1 cellular context compared by ENCODE assay signal in genomic region chr19:40613669-40614594, GRCh38.
A peak's percentile ranks its signal among the peaks of the same experiment; 100 is the strongest.
TF ChIP-seq lines count a peak whose summit lies in the region.

No MANE protein-coding gene starts in this region.

TF ChIP-seq in HEK293, 187 proteins besides CTCF, POLR2A, EP300 and RAD21 (continued from another document and continues in another):
- TF ChIP-seq PRDM2 (tag by site-specific recombination; IDR thresholded peaks at IDR 0.05; ENCODE audit: borderline replicate concordance) (no peak), ZIC2 (tag by site-specific recombination; IDR thresholded peaks at IDR 0.05) (no peak), KLF7 (tag by site-specific recombination; IDR thresholded peaks at IDR 0.05; ENCODE audit: borderline replicate concordance) (no peak), OSR2 (tag by site-specific recombination; IDR thresholded peaks at IDR 0.05) (no peak), ZFHX2 (tag by site-specific recombination; conservative IDR thresholded peaks at IDR 0.05) (peak; percentile 43; the same call in 1 of the 2 replicates), INSM2 (tag by site-specific recombination; IDR thresholded peaks at IDR 0.05) (no peak), ZNF510 (tag by site-specific recombination; IDR thresholded peaks at IDR 0.05; ENCODE audit: insufficient replicate concordance) (no peak), PRDM1 (tag by site-specific recombination; IDR thresholded peaks at IDR 0.05) (no peak), ZNF132 (tag by site-specific recombination; IDR thresholded peaks at IDR 0.05; ENCODE audit: borderline replicate concordance) (no peak), ZNF701 (tag by site-specific recombination; IDR thresholded peaks at IDR 0.05) (no peak), SCRT1 (tag by site-specific recombination; IDR thresholded peaks at IDR 0.05; ENCODE audit: borderline replicate concordance) (no peak), AEBP2 (tag by site-specific recombination; IDR thresholded peaks at IDR 0.05; ENCODE audit: borderline replicate concordance) (no peak), ZNF660 (tag by site-specific recombination; IDR thresholded peaks at IDR 0.05) (no peak), ZNF645 (tag by site-specific recombination; IDR thresholded peaks at IDR 0.05) (no peak), ZNF560 (tag by site-specific recombination; IDR thresholded peaks at IDR 0.05; ENCODE audit: borderline replicate concordance) (no peak), WT1 (tag by site-specific recombination; IDR thresholded peaks at IDR 0.05) (peak; percentile 61), ATF2 (tag by site-specific recombination; IDR thresholded peaks at IDR 0.05; ENCODE audit: low read depth) (no peak), ZNF354C (tag by site-specific recombination; IDR thresholded peaks at IDR 0.05; ENCODE audit: borderline replicate concordance, low read depth) (no peak), ZSCAN30 (tag by site-specific recombination; IDR thresholded peaks at IDR 0.05) (no peak), ZNF473 (tag by site-specific recombination; IDR thresholded peaks at IDR 0.05) (no peak), KLF17 (tag by site-specific recombination; IDR thresholded peaks at IDR 0.05) (peak; percentile 26), ZSCAN16 (tag by site-specific recombination; IDR thresholded peaks at IDR 0.05) (no peak), ZNF518A (tag by site-specific recombination; conservative IDR thresholded peaks at IDR 0.05; ENCODE audit: low read depth) (no peak), ZNF211 (tag by site-specific recombination; IDR thresholded peaks at IDR 0.05; ENCODE audit: low read depth) (no peak), ZNF501 (tag by site-specific recombination; IDR thresholded peaks at IDR 0.05) (no peak), ZNF114 (tag by site-specific recombination; IDR thresholded peaks at IDR 0.05) (no peak), ZBTB11 (tag by site-specific recombination; conservative IDR thresholded peaks at IDR 0.05; ENCODE audit: low read depth) (no peak), ZBTB17 (tag by site-specific recombination; IDR thresholded peaks at IDR 0.05) (no peak)
